1 cellular context compared by ENCODE assay signal in the genomic region with DNA sequence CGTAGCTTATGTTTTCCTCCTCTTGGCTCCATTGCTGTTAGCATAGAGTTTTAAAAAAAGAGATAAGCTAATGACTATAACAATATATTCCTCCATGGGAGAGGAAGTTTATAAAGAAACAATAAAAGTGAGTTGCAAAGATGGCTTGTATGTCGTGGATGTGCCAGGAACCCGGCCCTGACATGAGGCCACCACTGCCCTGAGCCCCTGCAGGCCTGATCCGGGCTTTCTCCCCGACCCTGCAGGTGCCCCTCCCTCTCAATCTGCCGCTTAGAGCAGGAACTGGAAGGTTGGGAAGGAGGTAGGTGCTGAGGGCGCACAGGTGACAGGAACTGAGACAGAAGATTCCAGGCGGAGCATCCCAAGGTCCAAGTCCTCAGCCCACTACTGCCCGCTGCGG.
TF ChIP-seq lines count a peak whose summit lies in the region.

No MANE protein-coding gene starts in this region.

TF ChIP-seq in GM23338, 12 proteins besides CTCF, POLR2A, EP300 and RAD21 (continued from another document):
- TF ChIP-seq REST (IDR thresholded peaks at IDR 0.05; ENCODE audit: unreplicated experiment) (no peak), ZNF331 (CRISPR knock-in tag; IDR thresholded peaks at IDR 0.05; ENCODE audit: low read depth) (no peak), ZNF462 (CRISPR knock-in tag; IDR thresholded peaks at IDR 0.05) (no peak), POLR2AphosphoS5 (IDR thresholded peaks at IDR 0.05; ENCODE audit: low read depth) (no peak; the same call in 1 of the 2 replicates), EZH2phosphoT487 (IDR thresholded peaks at IDR 0.05; ENCODE audit: unreplicated experiment) (no peak), CREB1 (CRISPR knock-in tag; IDR thresholded peaks at IDR 0.05; ENCODE audit: low read depth) (no peak), NANOG (IDR thresholded peaks at IDR 0.05; ENCODE audit: borderline replicate concordance) (no peak), JUNB (IDR thresholded peaks at IDR 0.05; ENCODE audit: unreplicated experiment) (no peak)
